Comparison of ENCODE assay signal across 8 cellular contexts in genomic region chr2:231615058-231615671, GRCh38. TPM values are rescaled to one million over a fixed set of nuclear protein-coding genes. Genes with fewer than 3 reads are reported as not detected.
DNase-seq lines count a peak whose midpoint lies in the region; ATAC-seq, FAIRE-seq and TF ChIP-seq lines count a peak whose summit lies in the region.

No MANE protein-coding gene starts in this region.

- ATAC-seq in Panc1 (no peak), pancreas (no peak), GM18907 (IDR thresholded peaks at IDR 0.05; ENCODE audit: unreplicated experiment) (no peak)

- H3K27ac ChIP-seq in Panc1 (ENCODE audit: low read length) (peak overlapping the region; percentile 92), esophagus muscularis mucosa (replicated peaks in 1 of 4) (peak overlapping the region; percentile 97 to 100 (median 98)), pancreas (peak overlapping the region; percentile 71 to 94 (median 86))

- in situ Hi-C loops in Panc1 (cut with HindIII; ENCODE audit: low pct_unique_long_range_greater_than_20kb, low sequenced_read_pairs) = no loop called here

- WGBS in esophagus muscularis mucosa = 44% methylated on average over 22 of the region's 31 CpGs
- WGBS in pancreas, 2 donors = 47 to 59% methylated on average over 31 of the region's 31 CpGs

- DNase-seq in ELF-1 (ENCODE audit: low read depth, low spot score) = peak; percentile 76
- DNase-seq in Panc1 (ENCODE audit: low read depth, low spot score) = no peak
- DNase-seq in esophagus muscularis mucosa (ENCODE audit: extremely low spot score) = no peak
- peak in 1 of 6 donors; percentile 39 for DNase-seq in pancreas
- DNase-seq in NCI-H146 (lab: John Stamatoyannopoulos, UW) = no peak
- DNase-seq in GOT3 (lab: John Stamatoyannopoulos, UW) = no peak
- no peak for DNase-seq in NCI-H446 (lab: John Stamatoyannopoulos, UW)

- no peak for TF ChIP-seq CTCF in Panc1 (IDR thresholded peaks at IDR 0.05)
- no peak for TF ChIP-seq CTCF in esophagus muscularis mucosa (IDR thresholded peaks at IDR 0.05)
- no peak for TF ChIP-seq CTCF in pancreas (IDR thresholded peaks at IDR 0.05)

- H3K4me1 ChIP-seq in Panc1 (ENCODE audit: control insufficient read depth, insufficient read depth, low read length) (peaks cover 63% of the 10 kb centered on the region), esophagus muscularis mucosa (peaks cover 47 to 64% (median 50%) of the 10 kb centered on the region in 4 donors), pancreas (peaks cover 19 to 20% (median 20%) of the 10 kb centered on the region in 3 donors)

- no peak for FAIRE-seq in pancreas (lab: Jason Lieb, UNC)

- POLR2A ChIA-PET in Panc1 (lab: Charles Lee) = interaction anchor here (0.6 kb wide), 1 partner anchor 9 kb away, joined by 3 read pairs; no protein-coding TSS in a partner anchor

- intact Hi-C loops in Panc1 (cut with micrococcal nuclease; ENCODE audit: unreplicated experiment) = loop anchor here (10.0 kb wide), 1 partner anchor 170 kb away; the partner anchor contains the start of genes COPS7B and PDE6D
- intact Hi-C loops in esophagus muscularis mucosa (cut with DNase I) = no loop called here
- intact Hi-C loops in pancreas (cut with DNase I) = loop anchor here in 2 of 3 donors (5.0 to 10.0 kb wide), 2 partner anchors 57 to 110 kb away; no protein-coding TSS in a partner anchor

- no peak for TF ChIP-seq POLR2A in esophagus muscularis mucosa (IDR thresholded peaks at IDR 0.05; ENCODE audit: low read depth)

- CTCF ChIA-PET in Panc1 (lab: Charles Lee) = no interaction called here

- no peak for TF ChIP-seq EP300 in esophagus muscularis mucosa (IDR thresholded peaks at IDR 0.05)

- H3K36me3 ChIP-seq in Panc1 (ENCODE audit: control insufficient read depth, insufficient read depth, low read length) (no peaks in the 10 kb centered on the region), esophagus muscularis mucosa (no peaks in the 10 kb centered on the region), pancreas (no peaks in the 10 kb centered on the region)

- no peaks in the 10 kb centered on the region for H3K27me3 ChIP-seq in Panc1 (ENCODE audit: control insufficient read depth, insufficient read depth, low read length)
- no peaks in the 10 kb centered on the region for H3K27me3 ChIP-seq in esophagus muscularis mucosa
- no peaks in the 10 kb centered on the region for H3K27me3 ChIP-seq in pancreas

- no peaks in the 10 kb centered on the region for H3K9me3 ChIP-seq in Panc1 (ENCODE audit: control insufficient read depth, insufficient read depth, low read depth, low read length)
- H3K9me3 ChIP-seq in esophagus muscularis mucosa = no peaks in the 10 kb centered on the region
- no peaks in the 10 kb centered on the region for H3K9me3 ChIP-seq in pancreas

- no peak overlapping the region for H3K4me3 ChIP-seq in Panc1 (ENCODE audit: low read depth in 2 of 2, low read length in 2 of 2)
- H3K4me3 ChIP-seq in esophagus muscularis mucosa = peak overlapping the region; percentile 54 to 61 (median 58)
- peak overlapping the region; percentile 35 to 55 (median 46) for H3K4me3 ChIP-seq in pancreas

- no TSS peak for BruUV-seq in Panc1 (replicated peaks; lab: Mats Ljungman, UMichigan)

RNA-seq across cellular contexts. Expression of gene TEX44, which starts 22.5 kb away (rescaled TPM):
- total RNA-seq in Panc1 (2021; ENCODE audit: unreplicated experiment) (not detected), esophagus muscularis mucosa (not detected), pancreas (not detected)
- not detected for polyA plus RNA-seq in Panc1 (2012; ENCODE audit: insufficient read length)
- not detected for polyA plus RNA-seq in pancreas

Comparison
In these comparisons a context has a peak if more than half of its experiments do, and no peak if none do; other contexts are left out.
1. H3K4me3 ChIP-seq: peak in esophagus muscularis mucosa (4 of 4) and pancreas (4 of 4); none in Panc1 (0 of 2).
2. Peak in every context shown above with its lines, with median percentiles within 50 percentile points of each other: H3K27ac ChIP-seq.